Comparison of ENCODE assay signal across 8 cellular contexts in the genomic region with DNA sequence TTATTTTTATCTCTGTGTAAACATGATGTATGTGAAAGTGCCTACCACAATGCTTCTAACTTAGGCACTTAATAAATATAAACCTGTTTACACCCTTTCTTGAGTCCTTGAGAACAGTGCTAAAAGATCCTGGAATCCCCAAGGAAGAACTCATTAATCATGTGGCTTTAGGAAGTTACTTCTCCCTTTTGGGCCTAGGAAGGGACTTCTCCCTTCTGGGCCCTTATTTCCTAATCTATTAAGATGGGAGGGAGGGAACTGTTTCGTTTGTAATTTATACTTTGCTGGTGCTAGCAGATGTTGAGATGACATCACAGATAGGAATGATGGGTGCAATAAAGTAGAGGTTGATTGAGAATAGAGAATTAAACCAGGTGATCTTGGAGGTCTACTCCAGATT. TPM values are rescaled to one million over a fixed set of nuclear protein-coding genes. Genes with fewer than 3 reads are reported as not detected.
DNase-seq lines count a peak whose midpoint lies in the region; ATAC-seq and TF ChIP-seq lines count a peak whose summit lies in the region.

No MANE protein-coding gene starts in this region.

- intact Hi-C loops in MCF 10A (cut with micrococcal nuclease), result loop anchor here (5.0 kb wide), 1 partner anchor 310 kb away; the partner anchor contains the start of gene CC2D1B

- no peak for DNase-seq in AG04450 (ENCODE audit: low read depth, low spot score)
- no peak for DNase-seq in MCF 10A (ENCODE audit: unreplicated experiment)
- no peak for DNase-seq in NCI-H187 treated with DMSO at 0.1 percent for 48 hours (lab: John Stamatoyannopoulos, UW)
- DNase-seq in mesenteric fat pad (ENCODE audit: low spot score), result no peak
- DNase-seq in hepatic stellate cell (ENCODE audit: low spot score), result no peak

- POLR2A ChIA-PET in AG04450 (lab: Yijun Ruan, JAX), result no interaction called here
- POLR2A ChIA-PET in MCF 10A (lab: Yijun Ruan, JAX), result interaction anchor here (0.6 to 5.2 kb wide), 9 partner anchors 10 to 347 kb away, joined by 3 to 73 read pairs (median 11); partner anchors contain the start of genes KTI12, ORC1 and PRPF38A

- H3K4me3 ChIP-seq in AG04450 (ENCODE audit: low read depth, low read length), result peak overlapping the region; percentile 90
- H3K4me3 ChIP-seq in HUES48 (ENCODE audit: low read depth, low read length), result peak overlapping the region; percentile 98
- H3K4me3 ChIP-seq in muscle layer of colon (ENCODE audit: low read depth in 1 of 2, low read length in 2 of 2), result peak overlapping the region in 1 of 2 donors; percentile 98

- H3K9me3 Mint-ChIP-seq in MCF 10A (ENCODE audit: unreplicated experiment), result no peaks in the 10 kb centered on the region

- no peaks in the 10 kb centered on the region; the same call in 1 of the 2 replicates for H3K9me3 ChIP-seq in AG04450 (ENCODE audit: control insufficient read depth, insufficient read depth, low read length)
- H3K9me3 ChIP-seq in HUES48 (ENCODE audit: control insufficient read depth, insufficient read depth, low read length), result no peaks in the 10 kb centered on the region
- no peaks in the 10 kb centered on the region for H3K9me3 ChIP-seq in muscle layer of colon (ENCODE audit: low read length)

- H3K4me1 ChIP-seq in HUES48 (ENCODE audit: control insufficient read depth, insufficient read depth, low read length), result peaks cover 15% of the 10 kb centered on the region
- peaks cover 31% of the 10 kb centered on the region for H3K4me1 ChIP-seq in muscle layer of colon (ENCODE audit: insufficient read depth, low read length)

- CTCF ChIA-PET in AG04450 (lab: Charles Lee), result interaction anchor here (1.1 kb wide), 1 partner anchor 291 kb away, joined by 4 read pairs; no protein-coding TSS in a partner anchor
- CTCF ChIA-PET in MCF 10A (lab: Yijun Ruan, JAX), result no interaction called here

- H3K9ac ChIP-seq in HUES48 (ENCODE audit: low read depth, low read length) (peak overlapping the region; percentile 91), muscle layer of colon (ENCODE audit: low read length) (peak overlapping the region; percentile 39)

- no peak for TF ChIP-seq CTCF in AG04450 (IDR thresholded peaks at IDR 0.05; ENCODE audit: low read depth, low read length)
- no peak for TF ChIP-seq CTCF in MCF 10A (IDR thresholded peaks at IDR 0.05; ENCODE audit: unreplicated experiment)

- H3K27ac ChIP-seq in AG04450 (ENCODE audit: low read depth, low read length), result no peak overlapping the region
- peak overlapping the region; percentile 99 for H3K27ac ChIP-seq in HUES48 (ENCODE audit: low read depth, low read length)
- H3K27ac ChIP-seq in muscle layer of colon (ENCODE audit: low read depth, low read length), result no peak overlapping the region

- peaks cover 43% of the 10 kb centered on the region for H3K36me3 ChIP-seq in HUES48 (ENCODE audit: control insufficient read depth, insufficient read depth, low read length)
- H3K36me3 ChIP-seq in muscle layer of colon (ENCODE audit: insufficient read depth, low read length), result peaks cover 19% of the 10 kb centered on the region

- H3K27ac Mint-ChIP-seq in MCF 10A (ENCODE audit: low read depth, unreplicated experiment), result peak overlapping the region; percentile 99

- H3K27me3 Mint-ChIP-seq in MCF 10A (ENCODE audit: insufficient read depth, unreplicated experiment), result no peaks in the 10 kb centered on the region

- H3K4me3 Mint-ChIP-seq in MCF 10A (ENCODE audit: unreplicated experiment), result peak overlapping the region; percentile 97

- H3K27me3 ChIP-seq in AG04450 (ENCODE audit: control insufficient read depth, insufficient read depth, low read length), result no peaks in the 10 kb centered on the region
- no peaks in the 10 kb centered on the region for H3K27me3 ChIP-seq in HUES48 (ENCODE audit: control insufficient read depth, insufficient read depth, low read length)
- H3K27me3 ChIP-seq in muscle layer of colon (ENCODE audit: control insufficient read depth in 1 of 2, insufficient read depth in 2 of 2, low read length in 2 of 2), result no peaks in the 10 kb centered on the region

- TSS peak; percentile 50 for BruUV-seq in MCF 10A (replicated peaks; lab: Mats Ljungman, UMichigan)

- peaks cover 21% of the 10 kb centered on the region for H3K36me3 Mint-ChIP-seq in MCF 10A (ENCODE audit: insufficient read depth, unreplicated experiment)

- ATAC-seq in HG02938 (IDR thresholded peaks at IDR 0.05; ENCODE audit: unreplicated experiment), result no peak

- peaks cover 27% of the 10 kb centered on the region for H3K4me1 Mint-ChIP-seq in MCF 10A (ENCODE audit: insufficient read depth, unreplicated experiment)

RNA-seq across cellular contexts. Expression of gene BTF3L4, which starts 1.1 kb away (rescaled TPM):
- polyA plus RNA-seq in AG04450 (2011; rRNA removed), result 59.7 and 86.6 TPM in 2 replicates
- 24.9 and 37.1 TPM in 2 replicates for polyA minus RNA-seq in AG04450 (2011; rRNA and poly(A)+ RNA removed)
- total RNA-seq in MCF 10A (2022) (76.0 and 77.0 TPM in 2 replicates), mesenteric fat pad (42.1 TPM)

RNA-seq across cellular contexts. Expression of gene TXNDC12, which starts 2.3 kb away (rescaled TPM):
- 39.8 and 55.8 TPM in 2 replicates for polyA plus RNA-seq in AG04450 (2011; rRNA removed)
- 15.2 and 23.2 TPM in 2 replicates for polyA minus RNA-seq in AG04450 (2011; rRNA and poly(A)+ RNA removed)
- total RNA-seq in MCF 10A (2022), result 102 and 122 TPM in 2 replicates
- total RNA-seq in mesenteric fat pad, result 36.4 TPM

RNA-seq across cellular contexts. Expression of gene KTI12, which starts 23.6 kb away (rescaled TPM):
- 9.8 and 10.5 TPM in 2 replicates for polyA plus RNA-seq in AG04450 (2011; rRNA removed)
- polyA minus RNA-seq in AG04450 (2011; rRNA and poly(A)+ RNA removed), result 8.1 and 8.2 TPM in 2 replicates
- 6.5 and 7.0 TPM in 2 replicates for total RNA-seq in MCF 10A (2022)
- 9.7 TPM for total RNA-seq in mesenteric fat pad
